ENCODE assay signal across 1 cellular context in the genomic region with DNA sequence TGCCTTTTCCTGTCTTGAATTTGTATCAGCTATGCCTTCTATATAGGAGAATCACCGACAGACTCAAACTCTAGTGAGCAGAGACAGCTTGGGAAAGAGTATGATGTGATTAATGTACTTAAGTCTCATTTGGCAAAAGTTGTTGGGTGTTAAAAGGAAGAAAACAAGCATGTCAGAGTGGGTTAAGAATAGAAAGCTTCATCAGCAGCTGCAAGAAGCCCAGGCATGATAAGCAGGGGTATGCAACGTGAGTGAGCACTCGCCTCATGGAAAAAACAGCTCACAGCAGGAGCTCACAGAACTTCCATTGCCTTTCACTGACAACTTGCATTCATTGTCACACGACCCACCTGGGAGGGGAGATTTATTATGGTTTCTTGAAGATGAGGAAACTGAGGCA.
A peak's percentile ranks its signal among the peaks of the same experiment; 100 is the strongest.
TF ChIP-seq lines count a peak whose summit lies in the region.

No MANE protein-coding gene starts in this region.

TF ChIP-seq in K562, 482 proteins besides CTCF, POLR2A, EP300 and RAD21 (continued from another document):
- TF ChIP-seq, protein P1, sequence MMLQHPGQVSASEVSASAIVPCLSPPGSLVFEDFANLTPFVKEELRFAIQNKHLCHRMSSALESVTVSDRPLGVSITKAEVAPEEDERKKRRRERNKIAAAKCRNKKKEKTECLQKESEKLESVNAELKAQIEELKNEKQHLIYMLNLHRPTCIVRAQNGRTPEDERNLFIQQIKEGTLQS (IDR thresholded peaks at IDR 0.05) = peak; percentile 82
- TF ChIP-seq, protein P1 (CRISPR knock-in tag; conservative IDR thresholded peaks at IDR 0.05) = no peak
- TF ChIP-seq, protein P2, sequence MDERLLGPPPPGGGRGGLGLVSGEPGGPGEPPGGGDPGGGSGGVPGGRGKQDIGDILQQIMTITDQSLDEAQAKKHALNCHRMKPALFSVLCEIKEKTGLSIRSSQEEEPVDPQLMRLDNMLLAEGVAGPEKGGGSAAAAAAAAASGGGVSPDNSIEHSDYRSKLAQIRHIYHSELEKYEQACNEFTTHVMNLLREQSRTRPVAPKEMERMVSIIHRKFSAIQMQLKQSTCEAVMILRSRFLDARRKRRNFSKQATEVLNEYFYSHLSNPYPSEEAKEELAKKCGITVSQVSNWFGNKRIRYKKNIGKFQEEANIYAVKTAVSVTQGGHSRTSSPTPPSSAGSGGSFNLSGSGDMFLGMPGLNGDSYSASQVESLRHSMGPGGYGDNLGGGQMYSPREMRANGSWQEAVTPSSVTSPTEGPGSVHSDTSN (CRISPR knock-in tag; IDR thresholded peaks at IDR 0.05; ENCODE audit: low read depth) = no peak
- TF ChIP-seq, protein P2 (tag; conservative IDR thresholded peaks at IDR 0.05; ENCODE audit: low read depth) = peak; percentile 74
- TF ChIP-seq L3MBTL2 (IDR thresholded peaks at IDR 0.05) (peak; percentile 54; the same call in 1 of the 2 replicates), YY1 (IDR thresholded peaks at IDR 0.05; ENCODE audit: borderline replicate concordance in 1 of 3, control insufficient read depth in 1 of 3, extremely low read depth in 1 of 3, insufficient read depth in 3 of 3, insufficient read length in 1 of 3, insufficient replicate concordance in 2 of 3, low read depth in 1 of 3, low read length in 2 of 3) (peak in 1 of 3 experiments; percentile 36), BHLHE40 (IDR thresholded peaks at IDR 0.05; ENCODE audit: low read length) (peak; percentile 86), MEF2A (IDR thresholded peaks at IDR 0.05; ENCODE audit: control insufficient read depth, low read depth, low read length) (peak; percentile 89), TFAM (CRISPR knock-in tag; conservative IDR thresholded peaks at IDR 0.05) (no peak), PHF8 (IDR thresholded peaks at IDR 0.05; ENCODE audit: borderline replicate concordance, low read length) (no peak), CBFA2T3 (IDR thresholded peaks at IDR 0.05) (peak; percentile 80), CXXC5 (CRISPR knock-in tag; IDR thresholded peaks at IDR 0.05) (peak; percentile 14; the same call in 1 of the 2 replicates), ZBTB8A (IDR thresholded peaks at IDR 0.05; ENCODE audit: partially characterized antibody) (no peak), MYBL2 (IDR thresholded peaks at IDR 0.05; ENCODE audit: low read depth) (no peak), MYBL2 (CRISPR knock-in tag; IDR thresholded peaks at IDR 0.05; ENCODE audit: borderline replicate concordance) (no peak), DMBX1 (CRISPR knock-in tag; IDR thresholded peaks at IDR 0.05; ENCODE audit: borderline replicate concordance) (no peak), SAFB (IDR thresholded peaks at IDR 0.05; ENCODE audit: borderline replicate concordance, low read depth, low read length) (no peak), ATF7 (IDR thresholded peaks at IDR 0.05) (peak; percentile 74; the same call in 1 of the 2 replicates), MEIS2 (IDR thresholded peaks at IDR 0.05; ENCODE audit: partially characterized antibody) (peak; percentile 69), ZNF282 (CRISPR knock-in tag; IDR thresholded peaks at IDR 0.05) (no peak), MEF2D (tag; conservative IDR thresholded peaks at IDR 0.05; ENCODE audit: low read depth) (peak; percentile 85), DNMT1 (IDR thresholded peaks at IDR 0.05) (no peak)
- TF ChIP-seq, protein P3, sequence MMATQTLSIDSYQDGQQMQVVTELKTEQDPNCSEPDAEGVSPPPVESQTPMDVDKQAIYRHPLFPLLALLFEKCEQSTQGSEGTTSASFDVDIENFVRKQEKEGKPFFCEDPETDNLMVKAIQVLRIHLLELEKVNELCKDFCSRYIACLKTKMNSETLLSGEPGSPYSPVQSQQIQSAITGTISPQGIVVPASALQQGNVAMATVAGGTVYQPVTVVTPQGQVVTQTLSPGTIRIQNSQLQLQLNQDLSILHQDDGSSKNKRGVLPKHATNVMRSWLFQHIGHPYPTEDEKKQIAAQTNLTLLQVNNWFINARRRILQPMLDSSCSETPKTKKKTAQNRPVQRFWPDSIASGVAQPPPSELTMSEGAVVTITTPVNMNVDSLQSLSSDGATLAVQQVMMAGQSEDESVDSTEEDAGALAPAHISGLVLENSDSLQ (IDR thresholded peaks at IDR 0.05) = peak; percentile 61
- TF ChIP-seq, protein P4, sequence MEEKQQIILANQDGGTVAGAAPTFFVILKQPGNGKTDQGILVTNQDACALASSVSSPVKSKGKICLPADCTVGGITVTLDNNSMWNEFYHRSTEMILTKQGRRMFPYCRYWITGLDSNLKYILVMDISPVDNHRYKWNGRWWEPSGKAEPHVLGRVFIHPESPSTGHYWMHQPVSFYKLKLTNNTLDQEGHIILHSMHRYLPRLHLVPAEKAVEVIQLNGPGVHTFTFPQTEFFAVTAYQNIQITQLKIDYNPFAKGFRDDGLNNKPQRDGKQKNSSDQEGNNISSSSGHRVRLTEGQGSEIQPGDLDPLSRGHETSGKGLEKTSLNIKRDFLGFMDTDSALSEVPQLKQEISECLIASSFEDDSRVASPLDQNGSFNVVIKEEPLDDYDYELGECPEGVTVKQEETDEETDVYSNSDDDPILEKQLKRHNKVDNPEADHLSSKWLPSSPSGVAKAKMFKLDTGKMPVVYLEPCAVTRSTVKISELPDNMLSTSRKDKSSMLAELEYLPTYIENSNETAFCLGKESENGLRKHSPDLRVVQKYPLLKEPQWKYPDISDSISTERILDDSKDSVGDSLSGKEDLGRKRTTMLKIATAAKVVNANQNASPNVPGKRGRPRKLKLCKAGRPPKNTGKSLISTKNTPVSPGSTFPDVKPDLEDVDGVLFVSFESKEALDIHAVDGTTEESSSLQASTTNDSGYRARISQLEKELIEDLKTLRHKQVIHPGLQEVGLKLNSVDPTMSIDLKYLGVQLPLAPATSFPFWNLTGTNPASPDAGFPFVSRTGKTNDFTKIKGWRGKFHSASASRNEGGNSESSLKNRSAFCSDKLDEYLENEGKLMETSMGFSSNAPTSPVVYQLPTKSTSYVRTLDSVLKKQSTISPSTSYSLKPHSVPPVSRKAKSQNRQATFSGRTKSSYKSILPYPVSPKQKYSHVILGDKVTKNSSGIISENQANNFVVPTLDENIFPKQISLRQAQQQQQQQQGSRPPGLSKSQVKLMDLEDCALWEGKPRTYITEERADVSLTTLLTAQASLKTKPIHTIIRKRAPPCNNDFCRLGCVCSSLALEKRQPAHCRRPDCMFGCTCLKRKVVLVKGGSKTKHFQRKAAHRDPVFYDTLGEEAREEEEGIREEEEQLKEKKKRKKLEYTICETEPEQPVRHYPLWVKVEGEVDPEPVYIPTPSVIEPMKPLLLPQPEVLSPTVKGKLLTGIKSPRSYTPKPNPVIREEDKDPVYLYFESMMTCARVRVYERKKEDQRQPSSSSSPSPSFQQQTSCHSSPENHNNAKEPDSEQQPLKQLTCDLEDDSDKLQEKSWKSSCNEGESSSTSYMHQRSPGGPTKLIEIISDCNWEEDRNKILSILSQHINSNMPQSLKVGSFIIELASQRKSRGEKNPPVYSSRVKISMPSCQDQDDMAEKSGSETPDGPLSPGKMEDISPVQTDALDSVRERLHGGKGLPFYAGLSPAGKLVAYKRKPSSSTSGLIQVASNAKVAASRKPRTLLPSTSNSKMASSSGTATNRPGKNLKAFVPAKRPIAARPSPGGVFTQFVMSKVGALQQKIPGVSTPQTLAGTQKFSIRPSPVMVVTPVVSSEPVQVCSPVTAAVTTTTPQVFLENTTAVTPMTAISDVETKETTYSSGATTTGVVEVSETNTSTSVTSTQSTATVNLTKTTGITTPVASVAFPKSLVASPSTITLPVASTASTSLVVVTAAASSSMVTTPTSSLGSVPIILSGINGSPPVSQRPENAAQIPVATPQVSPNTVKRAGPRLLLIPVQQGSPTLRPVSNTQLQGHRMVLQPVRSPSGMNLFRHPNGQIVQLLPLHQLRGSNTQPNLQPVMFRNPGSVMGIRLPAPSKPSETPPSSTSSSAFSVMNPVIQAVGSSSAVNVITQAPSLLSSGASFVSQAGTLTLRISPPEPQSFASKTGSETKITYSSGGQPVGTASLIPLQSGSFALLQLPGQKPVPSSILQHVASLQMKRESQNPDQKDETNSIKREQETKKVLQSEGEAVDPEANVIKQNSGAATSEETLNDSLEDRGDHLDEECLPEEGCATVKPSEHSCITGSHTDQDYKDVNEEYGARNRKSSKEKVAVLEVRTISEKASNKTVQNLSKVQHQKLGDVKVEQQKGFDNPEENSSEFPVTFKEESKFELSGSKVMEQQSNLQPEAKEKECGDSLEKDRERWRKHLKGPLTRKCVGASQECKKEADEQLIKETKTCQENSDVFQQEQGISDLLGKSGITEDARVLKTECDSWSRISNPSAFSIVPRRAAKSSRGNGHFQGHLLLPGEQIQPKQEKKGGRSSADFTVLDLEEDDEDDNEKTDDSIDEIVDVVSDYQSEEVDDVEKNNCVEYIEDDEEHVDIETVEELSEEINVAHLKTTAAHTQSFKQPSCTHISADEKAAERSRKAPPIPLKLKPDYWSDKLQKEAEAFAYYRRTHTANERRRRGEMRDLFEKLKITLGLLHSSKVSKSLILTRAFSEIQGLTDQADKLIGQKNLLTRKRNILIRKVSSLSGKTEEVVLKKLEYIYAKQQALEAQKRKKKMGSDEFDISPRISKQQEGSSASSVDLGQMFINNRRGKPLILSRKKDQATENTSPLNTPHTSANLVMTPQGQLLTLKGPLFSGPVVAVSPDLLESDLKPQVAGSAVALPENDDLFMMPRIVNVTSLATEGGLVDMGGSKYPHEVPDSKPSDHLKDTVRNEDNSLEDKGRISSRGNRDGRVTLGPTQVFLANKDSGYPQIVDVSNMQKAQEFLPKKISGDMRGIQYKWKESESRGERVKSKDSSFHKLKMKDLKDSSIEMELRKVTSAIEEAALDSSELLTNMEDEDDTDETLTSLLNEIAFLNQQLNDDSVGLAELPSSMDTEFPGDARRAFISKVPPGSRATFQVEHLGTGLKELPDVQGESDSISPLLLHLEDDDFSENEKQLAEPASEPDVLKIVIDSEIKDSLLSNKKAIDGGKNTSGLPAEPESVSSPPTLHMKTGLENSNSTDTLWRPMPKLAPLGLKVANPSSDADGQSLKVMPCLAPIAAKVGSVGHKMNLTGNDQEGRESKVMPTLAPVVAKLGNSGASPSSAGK (IDR thresholded peaks at IDR 0.05) = peak; percentile 52; the same call in 1 of the 2 replicates
- TF ChIP-seq, protein P5, sequence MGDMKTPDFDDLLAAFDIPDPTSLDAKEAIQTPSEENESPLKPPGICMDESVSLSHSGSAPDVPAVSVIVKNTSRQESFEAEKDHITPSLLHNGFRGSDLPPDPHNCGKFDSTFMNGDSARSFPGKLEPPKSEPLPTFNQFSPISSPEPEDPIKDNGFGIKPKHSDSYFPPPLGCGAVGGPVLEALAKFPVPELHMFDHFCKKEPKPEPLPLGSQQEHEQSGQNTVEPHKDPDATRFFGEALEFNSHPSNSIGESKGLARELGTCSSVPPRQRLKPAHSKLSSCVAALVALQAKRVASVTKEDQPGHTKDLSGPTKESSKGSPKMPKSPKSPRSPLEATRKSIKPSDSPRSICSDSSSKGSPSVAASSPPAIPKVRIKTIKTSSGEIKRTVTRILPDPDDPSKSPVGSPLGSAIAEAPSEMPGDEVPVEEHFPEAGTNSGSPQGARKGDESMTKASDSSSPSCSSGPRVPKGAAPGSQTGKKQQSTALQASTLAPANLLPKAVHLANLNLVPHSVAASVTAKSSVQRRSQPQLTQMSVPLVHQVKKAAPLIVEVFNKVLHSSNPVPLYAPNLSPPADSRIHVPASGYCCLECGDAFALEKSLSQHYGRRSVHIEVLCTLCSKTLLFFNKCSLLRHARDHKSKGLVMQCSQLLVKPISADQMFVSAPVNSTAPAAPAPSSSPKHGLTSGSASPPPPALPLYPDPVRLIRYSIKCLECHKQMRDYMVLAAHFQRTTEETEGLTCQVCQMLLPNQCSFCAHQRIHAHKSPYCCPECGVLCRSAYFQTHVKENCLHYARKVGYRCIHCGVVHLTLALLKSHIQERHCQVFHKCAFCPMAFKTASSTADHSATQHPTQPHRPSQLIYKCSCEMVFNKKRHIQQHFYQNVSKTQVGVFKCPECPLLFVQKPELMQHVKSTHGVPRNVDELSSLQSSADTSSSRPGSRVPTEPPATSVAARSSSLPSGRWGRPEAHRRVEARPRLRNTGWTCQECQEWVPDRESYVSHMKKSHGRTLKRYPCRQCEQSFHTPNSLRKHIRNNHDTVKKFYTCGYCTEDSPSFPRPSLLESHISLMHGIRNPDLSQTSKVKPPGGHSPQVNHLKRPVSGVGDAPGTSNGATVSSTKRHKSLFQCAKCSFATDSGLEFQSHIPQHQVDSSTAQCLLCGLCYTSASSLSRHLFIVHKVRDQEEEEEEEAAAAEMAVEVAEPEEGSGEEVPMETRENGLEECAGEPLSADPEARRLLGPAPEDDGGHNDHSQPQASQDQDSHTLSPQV (IDR thresholded peaks at IDR 0.05) = peak; percentile 81
- TF ChIP-seq, protein P6, sequence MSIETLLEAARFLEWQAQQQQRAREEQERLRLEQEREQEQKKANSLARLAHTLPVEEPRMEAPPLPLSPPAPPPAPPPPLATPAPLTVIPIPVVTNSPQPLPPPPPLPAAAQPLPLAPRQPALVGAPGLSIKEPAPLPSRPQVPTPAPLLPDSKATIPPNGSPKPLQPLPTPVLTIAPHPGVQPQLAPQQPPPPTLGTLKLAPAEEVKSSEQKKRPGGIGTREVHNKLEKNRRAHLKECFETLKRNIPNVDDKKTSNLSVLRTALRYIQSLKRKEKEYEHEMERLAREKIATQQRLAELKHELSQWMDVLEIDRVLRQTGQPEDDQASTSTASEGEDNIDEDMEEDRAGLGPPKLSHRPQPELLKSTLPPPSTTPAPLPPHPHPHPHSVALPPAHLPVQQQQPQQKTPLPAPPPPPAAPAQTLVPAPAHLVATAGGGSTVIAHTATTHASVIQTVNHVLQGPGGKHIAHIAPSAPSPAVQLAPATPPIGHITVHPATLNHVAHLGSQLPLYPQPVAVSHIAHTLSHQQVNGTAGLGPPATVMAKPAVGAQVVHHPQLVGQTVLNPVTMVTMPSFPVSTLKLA (conservative IDR thresholded peaks at IDR 0.05) = peak in 1 of 2 experiments; percentile 51; a peak in 1 of 4 replicates
